In the genomic region with DNA sequence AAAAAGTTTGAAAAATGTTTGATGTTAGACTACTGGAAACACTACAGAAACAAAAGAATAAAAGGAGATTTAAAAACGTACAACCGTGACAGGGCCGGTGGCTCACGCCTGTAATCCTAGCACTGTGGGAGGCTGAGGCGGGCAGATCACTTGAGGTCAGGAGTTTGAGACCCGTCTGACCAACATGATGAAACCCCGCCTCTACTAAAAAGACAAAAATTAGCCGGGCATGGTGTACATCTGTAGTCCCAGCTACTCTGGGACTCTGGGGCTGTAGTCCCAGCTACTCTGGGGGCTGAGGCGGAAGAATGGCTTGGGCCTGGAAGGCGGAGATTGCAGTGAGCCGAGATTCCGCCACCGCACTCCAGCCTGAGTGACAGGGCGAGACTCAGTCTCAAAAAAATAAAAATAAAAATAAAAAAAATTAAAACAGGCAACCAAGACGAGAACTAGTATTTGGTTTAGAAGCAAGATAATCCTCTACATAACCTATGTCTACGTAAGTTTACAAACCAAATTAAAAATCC, we compare ENCODE assay signal across 12 cellular contexts. TPM values are rescaled to one million over a fixed set of nuclear protein-coding genes. Genes with fewer than 3 reads are reported as not detected.
DNase-seq lines count a peak whose midpoint lies in the region; ATAC-seq, FAIRE-seq and TF ChIP-seq lines count a peak whose summit lies in the region.
"Had no signal": no experiment of that assay in that cellular context is flagged by ENCODE, and none has a peak within 500 bp of the region (broad histone marks: within the 10 kb centered on the region; RNA-seq: fewer than 3 reads in every experiment).

No MANE protein-coding gene starts in this region.

- peaks cover 77% of the 10 kb centered on the region for H3K4me1 ChIP-seq in CD8-positive, alpha-beta memory T cell (ENCODE audit: insufficient read depth, low read length)
- peaks cover 3 to 89% (median 62%) of the 10 kb centered on the region in 9 donors for H3K4me1 ChIP-seq in heart right ventricle

- DNase-seq in CD8-positive, alpha-beta memory T cell, result no peak
- DNase-seq in HFFc6, result no peak
- no peak for DNase-seq in activated T-helper 2 cell treated with anti-CD3 and anti-CD28 coated beads, Interferon-gamma antibody, Interleukin-2, Interleukin-4, amounts not matched to agents 10 μg/mL and 5 μg/mL and 100 μg/mL, durations not matched to agents 14 hours and 24 hours and 36 hours (ENCODE audit: low spot score)
- DNase-seq in HTR-8/SVneo (ENCODE audit: insufficient read length, low spot score), result no peak
- no peak for DNase-seq in heart right ventricle
- no peak for DNase-seq in COLO829 (ENCODE audit: low spot score)
- DNase-seq: caudate nucleus; DMS153; stimulated activated CD4-positive, alpha-beta T cell treated with anti-CD3 and anti-CD28 coated beads, Interleukin-4, amount 100 ng/mL, for 1 hour had no signal

- no peak overlapping the region for H3K27ac ChIP-seq in CD8-positive, alpha-beta memory T cell (ENCODE audit: low read depth, low read length)
- peak overlapping the region in 1 of 10 donors; percentile 1 for H3K27ac ChIP-seq in heart right ventricle

- no peak overlapping the region for H3K4me3 ChIP-seq in CD8-positive, alpha-beta memory T cell (ENCODE audit: low read length)
- no peak overlapping the region for H3K4me3 ChIP-seq in heart right ventricle

- CTCF ChIA-PET in CD8-positive, alpha-beta memory T cell (lab: Charles Lee), result no interaction called here

- no peaks in the 10 kb centered on the region for H3K9me3 Mint-ChIP-seq in CD8-positive, alpha-beta memory T cell
- H3K9me3 Mint-ChIP-seq in HFFc6 (peaks cover 13% of the 10 kb centered on the region), nephron (peaks cover 14% of the 10 kb centered on the region)
- no peaks in the 10 kb centered on the region for H3K9me3 Mint-ChIP-seq in activated T-helper 2 cell treated with anti-CD3 and anti-CD28 coated beads, Interferon-gamma antibody, Interleukin-2, Interleukin-4, amounts not matched to agents 10 μg/mL and 5 μg/mL and 100 μg/mL, durations not matched to agents 14 hours and 24 hours and 36 hours

- peak overlapping the region; percentile 59 to 98 (median 74) for H3K4me3 Mint-ChIP-seq in CD8-positive, alpha-beta memory T cell
- H3K4me3 Mint-ChIP-seq in HFFc6 (peak overlapping the region; percentile 32), nephron (peak overlapping the region; percentile 44 to 71 (median 52))
- peak overlapping the region; percentile 74 for H3K4me3 Mint-ChIP-seq in activated T-helper 2 cell treated with anti-CD3 and anti-CD28 coated beads, Interferon-gamma antibody, Interleukin-2, Interleukin-4, amounts not matched to agents 10 μg/mL and 5 μg/mL and 100 μg/mL, durations not matched to agents 14 hours and 24 hours and 36 hours (ENCODE audit: low read depth)

- ATAC-seq in heart right ventricle, result no peak
- ATAC-seq: HCT116 had no signal

- H3K36me3 ChIP-seq in CD8-positive, alpha-beta memory T cell (ENCODE audit: insufficient read depth, low read length), result peaks cover 15% of the 10 kb centered on the region
- peaks cover 0 to 53% (median 20%) of the 10 kb centered on the region in 9 donors for H3K36me3 ChIP-seq in heart right ventricle

- intact Hi-C loops in activated T-helper 2 cell treated with anti-CD3 and anti-CD28 coated beads, Interferon-gamma antibody, Interleukin-2, Interleukin-4, amounts not matched to agents 10 μg/mL and 5 μg/mL and 100 μg/mL, durations not matched to agents 14 hours and 24 hours and 36 hours (cut with micrococcal nuclease), result no loop called here
- intact Hi-C loops in heart right ventricle (cut with DNase I), result no loop called here

- H3K27ac Mint-ChIP-seq in CD8-positive, alpha-beta memory T cell, result peak overlapping the region in 7 of 8 donors; percentile 43 to 85 (median 64)
- peak overlapping the region; percentile 10; the same call in 1 of the 2 replicates for H3K27ac Mint-ChIP-seq in HFFc6
- peak overlapping the region; percentile 76 for H3K27ac Mint-ChIP-seq in activated T-helper 2 cell treated with anti-CD3 and anti-CD28 coated beads, Interferon-gamma antibody, Interleukin-2, Interleukin-4, amounts not matched to agents 10 μg/mL and 5 μg/mL and 100 μg/mL, durations not matched to agents 14 hours and 24 hours and 36 hours
- peak overlapping the region in 2 of 3 experiments; percentile 26 to 47 for H3K27ac Mint-ChIP-seq in nephron

- no peaks in the 10 kb centered on the region for H3K27me3 ChIP-seq in CD8-positive, alpha-beta memory T cell (ENCODE audit: insufficient read depth, low read length, poor library complexity, severe bottlenecking)
- H3K27me3 ChIP-seq in heart right ventricle, result no peaks in the 10 kb centered on the region

- peaks cover 79 to 89% (median 86%) of the 10 kb centered on the region in 3 donors for H3K4me1 Mint-ChIP-seq in CD8-positive, alpha-beta memory T cell
- H3K4me1 Mint-ChIP-seq in HFFc6 (ENCODE audit: low read depth) (peaks cover 69% of the 10 kb centered on the region), nephron (peaks cover 57% of the 10 kb centered on the region)
- peaks cover 64% of the 10 kb centered on the region for H3K4me1 Mint-ChIP-seq in activated T-helper 2 cell treated with anti-CD3 and anti-CD28 coated beads, Interferon-gamma antibody, Interleukin-2, Interleukin-4, amounts not matched to agents 10 μg/mL and 5 μg/mL and 100 μg/mL, durations not matched to agents 14 hours and 24 hours and 36 hours (ENCODE audit: low read depth)

- POLR2A ChIA-PET in CD8-positive, alpha-beta memory T cell (lab: Charles Lee), result no interaction called here

- FAIRE-seq in HTR-8/SVneo (lab: Jason Lieb, UNC), result no peak
- FAIRE-seq: GM12891 had no signal

- 89% methylated on average over 16 of the region's 16 CpGs for WGBS in heart right ventricle, 2 donors

- no peaks in the 10 kb centered on the region for H3K9me3 ChIP-seq in CD8-positive, alpha-beta memory T cell (ENCODE audit: low read length)
- peaks cover 0 to 12% (median 0%) of the 10 kb centered on the region in 11 donors for H3K9me3 ChIP-seq in heart right ventricle

- H3K36me3 Mint-ChIP-seq in CD8-positive, alpha-beta memory T cell, result peaks cover 13 to 57% (median 19%) of the 10 kb centered on the region in 3 donors
- H3K36me3 Mint-ChIP-seq in HFFc6 (ENCODE audit: low read depth) (peaks cover 65% of the 10 kb centered on the region), nephron (ENCODE audit: low read depth) (peaks cover 80% of the 10 kb centered on the region)
- H3K36me3 Mint-ChIP-seq in activated T-helper 2 cell treated with anti-CD3 and anti-CD28 coated beads, Interferon-gamma antibody, Interleukin-2, Interleukin-4, amounts not matched to agents 10 μg/mL and 5 μg/mL and 100 μg/mL, durations not matched to agents 14 hours and 24 hours and 36 hours (ENCODE audit: low read depth), result peaks cover 76% of the 10 kb centered on the region

- TF ChIP-seq CTCF in HFFc6 (IDR thresholded peaks at IDR 0.05) (no peak), nephron (IDR thresholded peaks at IDR 0.05; ENCODE audit: unreplicated experiment in 3 of 3) (no peak), heart right ventricle (IDR thresholded peaks at IDR 0.05) (no peak)

- H3K27me3 Mint-ChIP-seq in CD8-positive, alpha-beta memory T cell, result no peaks in the 10 kb centered on the region
- H3K27me3 Mint-ChIP-seq in HFFc6 (ENCODE audit: insufficient read depth) (no peaks in the 10 kb centered on the region), nephron (ENCODE audit: low read depth) (no peaks in the 10 kb centered on the region)
- no peaks in the 10 kb centered on the region for H3K27me3 Mint-ChIP-seq in activated T-helper 2 cell treated with anti-CD3 and anti-CD28 coated beads, Interferon-gamma antibody, Interleukin-2, Interleukin-4, amounts not matched to agents 10 μg/mL and 5 μg/mL and 100 μg/mL, durations not matched to agents 14 hours and 24 hours and 36 hours (ENCODE audit: low read depth)

RNA-seq across cellular contexts. Expression of a gene that starts 5.8 kb away (rescaled TPM):
- 10 to 100 TPM; 93.0 to 98.4 TPM for total RNA-seq in CD8-positive, alpha-beta memory T cell
- polyA plus RNA-seq in CD8-positive, alpha-beta memory T cell, result 61.0 TPM
- total RNA-seq in HFFc6 (2021; fragmentation: NEBNext Ultra II Directional; extraction: Animal tissue kit (Norgen Biotek cat#: 25700)), result 10 to 100 TPM; 45.0 to 63.7 (median 52.1) TPM
- 104 and 105 TPM in 2 replicates for total RNA-seq in activated T-helper 2 cell treated with anti-CD3 and anti-CD28 coated beads, Interferon-gamma antibody, Interleukin-2, Interleukin-4, amounts not matched to agents 10 μg/mL and 5 μg/mL and 100 μg/mL, durations not matched to agents 14 hours and 24 hours and 36 hours
- total RNA-seq in heart right ventricle, result 10 to 100 TPM; 36.4 to 45.7 (median 41.0) TPM
- polyA plus RNA-seq in heart right ventricle, result 10 to 100 TPM in 1 of 2 donors, 1 to 10 TPM in 1; 8.6 to 11.6 TPM

Comparison
In these comparisons a context has a peak if more than half of its experiments do, and no peak if none do; other contexts are left out.
1. H3K27ac Mint-ChIP-seq: peak in every context shown above with its lines; median percentile 76 in activated T-helper 2 cell treated with anti-CD3 and anti-CD28 coated beads, Interferon-gamma antibody, Interleukin-2, Interleukin-4, amounts not matched to agents 10 μg/mL and 5 μg/mL and 100 μg/mL, durations not matched to agents 14 hours and 24 hours and 36 hours; 64 in CD8-positive, alpha-beta memory T cell; 36 in nephron; 10 in HFFc6.